ENCODE assay signal across 1 cellular context in genomic region chr19:7577422-7577821, GRCh38. TPM values are rescaled to one million over a fixed set of nuclear protein-coding genes. Genes with fewer than 3 reads are reported as not detected.
"Had no signal": no experiment of that assay in that cellular context is flagged by ENCODE, and none has a peak within 500 bp of the region (broad histone marks: within the 10 kb centered on the region; RNA-seq: fewer than 3 reads in every experiment).

No MANE protein-coding gene starts in this region.

RNA-seq across cellular contexts. Expression of gene CAMSAP3, which starts 18.2 kb away (rescaled TPM):
- total RNA-seq: LHCN-M2 had no signal
